12 cellular contexts compared by ENCODE assay signal in the genomic region with DNA sequence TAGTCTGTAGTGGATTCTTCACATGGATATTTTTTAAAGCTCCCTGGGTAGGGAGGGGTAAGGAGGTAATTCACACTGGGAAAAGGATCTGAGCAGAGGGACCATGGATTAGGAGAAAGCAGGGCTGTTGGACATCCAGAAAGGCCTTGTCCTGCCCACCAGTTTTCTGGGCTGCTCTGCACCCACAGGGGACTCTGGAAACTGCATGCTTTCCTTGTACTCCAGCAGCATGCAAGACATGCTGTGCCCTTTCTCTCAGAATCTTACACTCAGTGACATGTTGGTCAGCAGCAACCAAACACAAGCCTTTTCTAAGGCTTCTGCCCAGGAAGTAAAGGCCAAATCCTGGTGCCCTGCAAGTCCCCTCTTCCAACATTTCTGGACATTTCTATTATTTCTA. TPM values are rescaled to one million over a fixed set of nuclear protein-coding genes. Genes with fewer than 3 reads are reported as not detected.
DNase-seq lines count a peak whose midpoint lies in the region; ATAC-seq and TF ChIP-seq lines count a peak whose summit lies in the region.
"Had no signal": no experiment of that assay in that cellular context is flagged by ENCODE, and none has a peak within 500 bp of the region (broad histone marks: within the 10 kb centered on the region; RNA-seq: fewer than 3 reads in every experiment).

No MANE protein-coding gene starts in this region.

- H3K27me3 Mint-ChIP-seq in CD14-positive monocyte (ENCODE audit: low read depth in 3 of 3) = peaks cover 44 to 50% (median 44%) of the 10 kb centered on the region in 3 donors

- H3K4me1 Mint-ChIP-seq in CD14-positive monocyte = peaks cover 8% of the 10 kb centered on the region

- no peak for ATAC-seq in GM18873 (IDR thresholded peaks at IDR 0.05; ENCODE audit: low FRiP score, unreplicated experiment)
- ATAC-seq in GM18868 (IDR thresholded peaks at IDR 0.05; ENCODE audit: unreplicated experiment) = no peak
- ATAC-seq: left lobe of liver had no signal

- TF ChIP-seq CTCF in GM12873 (IDR thresholded peaks at IDR 0.05; ENCODE audit: insufficient read depth, low read depth, low read length, missing control alignments) (peak; percentile 41), CD14-positive monocyte (IDR thresholded peaks at IDR 0.05) (no peak)

- H3K36me3 Mint-ChIP-seq in CD14-positive monocyte = no peaks in the 10 kb centered on the region

- intact Hi-C loops in CD14-positive monocyte (cut with micrococcal nuclease) = no loop called here

- DNase-seq in SK-N-DZ (ENCODE audit: low spot score) = peak; percentile 47
- peak; percentile 75 for DNase-seq in fibroblast of peridontal ligament (ENCODE audit: extremely low read depth)
- peak; percentile 38 for DNase-seq in renal cortical epithelial cell (ENCODE audit: low read depth)
- DNase-seq in CD14-positive monocyte (ENCODE audit: low spot score) = no peak
- no peak for DNase-seq in 8988T
- DNase-seq: colonic mucosa, NCI-H2171, testis had no signal

- H3K9me3 Mint-ChIP-seq in CD14-positive monocyte = peaks cover 0 to 3% (median 0%) of the 10 kb centered on the region in 7 donors

- peak overlapping the region in 1 of 7 donors; percentile 4 for H3K27ac Mint-ChIP-seq in CD14-positive monocyte

- H3K4me3 Mint-ChIP-seq in CD14-positive monocyte = no peak overlapping the region

RNA-seq across cellular contexts. Expression of a gene that starts 2.5 kb away (rescaled TPM):
- 8.9 and 11.2 TPM in 2 replicates for polyA plus RNA-seq in SK-N-DZ (2014; cell fraction: cytosol; rRNA removed)
- 8.1 and 14.6 TPM in 2 replicates for polyA plus RNA-seq in SK-N-DZ (2014; cell fraction: nucleus; rRNA removed)
- 353 and 808 TPM in 2 replicates for total RNA-seq in renal cortical epithelial cell
- not detected for polyA plus RNA-seq in CD14-positive monocyte

Comparison
In these comparisons a context has a peak if more than half of its experiments do, and no peak if none do; other contexts are left out.
1. DNase-seq: peak in SK-N-DZ (single experiment), fibroblast of peridontal ligament (single experiment) and renal cortical epithelial cell (single experiment); none in CD14-positive monocyte (single experiment) and 8988T (single experiment).